Comparison of ENCODE assay signal across 8 cellular contexts in the genomic region with DNA sequence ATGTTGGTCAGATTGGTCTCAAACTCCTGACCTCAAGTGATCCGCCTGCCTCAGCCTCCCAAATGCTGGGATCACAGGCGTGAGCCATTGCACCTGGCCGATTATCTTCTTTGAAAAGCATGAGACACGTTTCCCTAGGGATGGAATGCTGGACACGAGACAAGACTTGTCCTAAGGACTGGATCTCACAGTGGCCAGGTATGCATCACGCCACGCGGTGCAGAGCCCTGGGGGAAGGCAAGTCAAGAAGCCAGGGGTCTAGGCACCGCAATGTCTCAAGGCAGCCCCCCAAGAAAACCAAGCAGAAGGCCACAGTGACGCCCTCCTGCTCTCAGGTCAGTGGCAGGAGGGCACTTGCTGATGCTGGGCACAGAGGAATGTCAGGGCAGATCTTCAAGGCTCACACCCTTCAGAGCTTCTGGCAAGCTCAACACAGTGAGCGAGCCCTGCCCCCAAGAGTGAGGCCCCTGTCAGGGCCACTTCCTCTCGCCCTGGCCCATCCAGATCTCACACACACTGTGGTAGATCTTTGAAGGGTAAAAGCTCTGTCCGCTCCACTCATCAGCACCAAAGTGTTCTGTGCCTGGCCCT.
DNase-seq lines count a peak whose midpoint lies in the region; ATAC-seq and TF ChIP-seq lines count a peak whose summit lies in the region.
"Had no signal": no experiment of that assay in that cellular context is flagged by ENCODE, and none has a peak within 500 bp of the region (broad histone marks: within the 10 kb centered on the region; RNA-seq: fewer than 3 reads in every experiment).

No MANE protein-coding gene starts in this region.

- POLR2A ChIA-PET in WTC11 (lab: Charles Lee): no interaction called here

- no peaks in the 10 kb centered on the region for H3K36me3 ChIP-seq in H7 (replicated peaks; ENCODE audit: control insufficient read depth, insufficient read depth, low read length)
- peaks cover 0 to 14% (median 0%) of the 10 kb centered on the region in 9 donors for H3K36me3 ChIP-seq in heart left ventricle

- no peaks in the 10 kb centered on the region for H3K36me3 Mint-ChIP-seq in WTC11
- H3K36me3 Mint-ChIP-seq in Calu3 (ENCODE audit: insufficient read depth, unreplicated experiment): peaks cover 62% of the 10 kb centered on the region

- H3K4me1 ChIP-seq in heart left ventricle: peaks cover 6 to 61% (median 47%) of the 10 kb centered on the region in 12 donors

- DNase-seq in H7 (peak; percentile 47), WTC11 (ENCODE audit: low spot score) (no peak), heart left ventricle (no peak), posterior vena cava (ENCODE audit: low spot score) (peak; percentile 64), Calu3 (no peak)
- DNase-seq in stimulated activated CD8-positive, alpha-beta memory T cell treated with anti-CD3 and anti-CD28 coated beads, Interleukin-4, amount 100 ng/mL, for 48 hours: no peak

- TF ChIP-seq POLR2A in heart left ventricle (IDR thresholded peaks at IDR 0.05): no peak

- peaks cover 60% of the 10 kb centered on the region for H3K4me1 Mint-ChIP-seq in WTC11
- peaks cover 80% of the 10 kb centered on the region for H3K4me1 Mint-ChIP-seq in Calu3 (ENCODE audit: low read depth, unreplicated experiment)

- H3K9me3 Mint-ChIP-seq in WTC11: no peaks in the 10 kb centered on the region
- H3K9me3 Mint-ChIP-seq in Calu3 (ENCODE audit: low read depth, unreplicated experiment): no peaks in the 10 kb centered on the region

- H3K27me3 Mint-ChIP-seq in WTC11 (ENCODE audit: low read depth): no peaks in the 10 kb centered on the region
- no peaks in the 10 kb centered on the region for H3K27me3 Mint-ChIP-seq in Calu3 (ENCODE audit: unreplicated experiment)

- peak overlapping the region; percentile 69 for H3K27ac Mint-ChIP-seq in WTC11
- H3K27ac Mint-ChIP-seq in Calu3 (ENCODE audit: unreplicated experiment): no peak overlapping the region

- TF ChIP-seq CTCF in WTC11 (IDR thresholded peaks at IDR 0.05) (no peak), heart left ventricle (IDR thresholded peaks at IDR 0.05) (no peak), Calu3 (IDR thresholded peaks at IDR 0.05; ENCODE audit: unreplicated experiment) (no peak)

- peaks cover 0 to 3% (median 0%) of the 10 kb centered on the region in 12 donors for H3K9me3 ChIP-seq in heart left ventricle

- ATAC-seq in WTC11 (no peak; the same call in 1 of the 2 replicates), heart left ventricle (peak in 3 of 4 donors; percentile 44 to 68 (median 53)), GM19397 (IDR thresholded peaks at IDR 0.05; ENCODE audit: unreplicated experiment) (no peak)
- ATAC-seq: Panc1 had no signal

- CTCF ChIA-PET in WTC11 (lab: Charles Lee) (interaction anchor here (0.6 to 1.7 kb wide), 5 partner anchors 16 to 63 kb away, joined by 3 to 5 read pairs (median 4); no protein-coding TSS in a partner anchor), Calu3 (lab: Charles Lee) (no interaction called here)

- H3K27me3 ChIP-seq in H7 (ENCODE audit: control insufficient read depth, insufficient read depth, low read length) (no peaks in the 10 kb centered on the region), heart left ventricle (no peaks in the 10 kb centered on the region)

- peak overlapping the region in 8 of 12 donors; percentile 3 to 71 (median 24) for H3K27ac ChIP-seq in heart left ventricle

- no TSS peak for BruUV-seq in Calu3 (replicated peaks; lab: Mats Ljungman, UMichigan)

- H3K4me3 ChIP-seq in H7 (ENCODE audit: insufficient read depth, low read depth, low read length): no peak overlapping the region
- no peak overlapping the region for H3K4me3 ChIP-seq in heart left ventricle

- H3K4me3 Mint-ChIP-seq in WTC11 (no peak overlapping the region), Calu3 (ENCODE audit: low read depth, unreplicated experiment) (no peak overlapping the region)

- WGBS in heart left ventricle, 4 donors: 63 to 82% (median 72%) methylated on average over 12 to 13 of the region's 13 CpGs

- intact Hi-C loops in heart left ventricle (cut with DNase I): no loop called here
- intact Hi-C loops in posterior vena cava (cut with DNase I): no loop called here
- intact Hi-C loops in Calu3 (cut with micrococcal nuclease; ENCODE audit: unreplicated experiment): no loop called here

TF ChIP-seq in WTC11, 78 proteins besides CTCF, POLR2A, EP300 and RAD21:
- TF ChIP-seq, protein P1, sequence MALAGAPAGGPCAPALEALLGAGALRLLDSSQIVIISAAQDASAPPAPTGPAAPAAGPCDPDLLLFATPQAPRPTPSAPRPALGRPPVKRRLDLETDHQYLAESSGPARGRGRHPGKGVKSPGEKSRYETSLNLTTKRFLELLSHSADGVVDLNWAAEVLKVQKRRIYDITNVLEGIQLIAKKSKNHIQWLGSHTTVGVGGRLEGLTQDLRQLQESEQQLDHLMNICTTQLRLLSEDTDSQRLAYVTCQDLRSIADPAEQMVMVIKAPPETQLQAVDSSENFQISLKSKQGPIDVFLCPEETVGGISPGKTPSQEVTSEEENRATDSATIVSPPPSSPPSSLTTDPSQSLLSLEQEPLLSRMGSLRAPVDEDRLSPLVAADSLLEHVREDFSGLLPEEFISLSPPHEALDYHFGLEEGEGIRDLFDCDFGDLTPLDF (CRISPR knock-in tag; IDR thresholded peaks at IDR 0.05): no peak
- TF ChIP-seq SMAD3 (CRISPR knock-in tag; IDR thresholded peaks at IDR 0.05; ENCODE audit: borderline replicate concordance) (no peak), ZNF138 (CRISPR knock-in tag; conservative IDR thresholded peaks at IDR 0.05) (no peak), ZNF423 (CRISPR knock-in tag; IDR thresholded peaks at IDR 0.05) (no peak), NFE2L1 (CRISPR knock-in tag; IDR thresholded peaks at IDR 0.05) (no peak), MAX (CRISPR knock-in tag; IDR thresholded peaks at IDR 0.05) (no peak), MXD4 (CRISPR knock-in tag; IDR thresholded peaks at IDR 0.05; ENCODE audit: borderline replicate concordance) (no peak), ZBTB21 (CRISPR knock-in tag; IDR thresholded peaks at IDR 0.05; ENCODE audit: borderline replicate concordance) (no peak), CBFB (CRISPR knock-in tag; IDR thresholded peaks at IDR 0.05; ENCODE audit: low read depth) (no peak), CREM (CRISPR knock-in tag; IDR thresholded peaks at IDR 0.05) (no peak), ATF2 (CRISPR knock-in tag; IDR thresholded peaks at IDR 0.05; ENCODE audit: borderline replicate concordance, low read depth) (no peak), GTF2I (CRISPR knock-in tag; conservative IDR thresholded peaks at IDR 0.05) (no peak), CREB1 (CRISPR knock-in tag; IDR thresholded peaks at IDR 0.05) (no peak), FOXK1 (CRISPR knock-in tag; IDR thresholded peaks at IDR 0.05) (no peak), E2F5 (CRISPR knock-in tag; IDR thresholded peaks at IDR 0.05) (no peak), ETV6 (CRISPR knock-in tag; IDR thresholded peaks at IDR 0.05) (no peak)
- TF ChIP-seq, protein P2, sequence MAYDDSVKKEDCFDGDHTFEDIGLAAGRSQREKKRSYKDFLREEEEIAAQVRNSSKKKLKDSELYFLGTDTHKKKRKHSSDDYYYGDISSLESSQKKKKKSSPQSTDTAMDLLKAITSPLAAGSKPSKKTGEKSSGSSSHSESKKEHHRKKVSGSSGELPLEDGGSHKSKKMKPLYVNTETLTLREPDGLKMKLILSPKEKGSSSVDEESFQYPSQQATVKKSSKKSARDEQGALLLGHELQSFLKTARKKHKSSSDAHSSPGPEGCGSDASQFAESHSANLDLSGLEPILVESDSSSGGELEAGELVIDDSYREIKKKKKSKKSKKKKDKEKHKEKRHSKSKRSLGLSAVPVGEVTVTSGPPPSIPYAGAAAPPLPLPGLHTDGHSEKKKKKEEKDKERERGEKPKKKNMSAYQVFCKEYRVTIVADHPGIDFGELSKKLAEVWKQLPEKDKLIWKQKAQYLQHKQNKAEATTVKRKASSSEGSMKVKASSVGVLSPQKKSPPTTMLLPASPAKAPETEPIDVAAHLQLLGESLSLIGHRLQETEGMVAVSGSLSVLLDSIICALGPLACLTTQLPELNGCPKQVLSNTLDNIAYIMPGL (CRISPR knock-in tag; IDR thresholded peaks at IDR 0.05): no peak
- TF ChIP-seq, protein P3, sequence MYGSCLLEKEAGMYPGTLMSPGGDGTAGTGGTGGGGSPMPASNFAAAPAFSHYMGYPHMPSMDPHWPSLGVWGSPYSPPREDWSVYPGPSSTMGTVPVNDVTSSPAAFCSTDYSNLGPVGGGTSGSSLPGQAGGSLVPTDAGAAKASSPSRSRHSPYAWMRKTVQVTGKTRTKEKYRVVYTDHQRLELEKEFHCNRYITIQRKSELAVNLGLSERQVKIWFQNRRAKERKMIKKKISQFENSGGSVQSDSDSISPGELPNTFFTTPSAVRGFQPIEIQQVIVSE (CRISPR knock-in tag; IDR thresholded peaks at IDR 0.05; ENCODE audit: borderline replicate concordance): no peak

Comparison
In these comparisons a context has a peak if more than half of its experiments do, and no peak if none do; other contexts are left out.
1. DNase-seq: peak in H7 (single experiment) and posterior vena cava (single experiment); none in WTC11 (single experiment), heart left ventricle (0 of 5), stimulated activated CD8-positive, alpha-beta memory T cell treated with anti-CD3 and anti-CD28 coated beads, Interleukin-4, amount 100 ng/mL, for 48 hours (single experiment) and Calu3 (single experiment).
2. ATAC-seq: peak in heart left ventricle (3 of 4); none in WTC11 (single experiment) and GM19397 (single experiment).